In the genomic region with DNA sequence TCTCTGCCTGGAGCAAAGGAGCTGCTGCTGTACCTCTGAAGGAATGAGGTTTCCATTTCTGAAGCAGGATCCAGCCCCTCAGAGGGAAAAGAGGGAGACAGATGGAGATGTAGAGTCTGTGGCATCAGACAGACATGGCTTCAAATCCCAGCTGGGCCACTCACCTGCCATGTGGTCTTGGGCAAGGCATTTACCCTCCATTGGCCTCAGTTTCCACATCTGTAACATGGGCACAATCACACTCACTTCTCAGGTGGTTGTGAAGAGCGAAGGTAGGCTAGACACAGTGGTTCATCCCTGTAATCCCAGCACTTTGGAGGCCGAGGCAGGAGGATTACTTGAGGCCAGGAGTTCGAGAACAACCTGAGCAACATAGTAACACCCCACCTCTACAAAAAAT, we compare ENCODE assay signal across 19 cellular contexts. TPM values are rescaled to one million over a fixed set of nuclear protein-coding genes. Genes with fewer than 3 reads are reported as not detected.
DNase-seq lines count a peak whose midpoint lies in the region; ATAC-seq and TF ChIP-seq lines count a peak whose summit lies in the region.
"Had no signal": no experiment of that assay in that cellular context is flagged by ENCODE, and none has a peak within 500 bp of the region (broad histone marks: within the 10 kb centered on the region; RNA-seq: fewer than 3 reads in every experiment).

No MANE protein-coding gene starts in this region.

- DNase-seq in activated naive CD4-positive, alpha-beta T cell treated with anti-CD3 and anti-CD28 coated beads, Interleukin-2, amount 50 U/mL, for 16 hours: no peak
- no peak for DNase-seq in SJSA1 (ENCODE audit: low read depth in 1 of 2, low spot score in 2 of 2)
- DNase-seq in central memory CD8-positive, alpha-beta T cell (ENCODE audit: low spot score in 2 of 2): no peak
- no peak for DNase-seq in type B pancreatic cell (ENCODE audit: extremely low spot score, unreplicated experiment)
- DNase-seq in left lobe of liver (ENCODE audit: low spot score): no peak
- DNase-seq in CD1c-positive myeloid dendritic cell (ENCODE audit: extremely low spot score): no peak
- DNase-seq: AML-193, DMS153, DMS79, GDM1, GOT3, H9, IMR-90, KBM-7 had no signal

- H3K4me1 Mint-ChIP-seq in activated naive CD4-positive, alpha-beta T cell treated with anti-CD3 and anti-CD28 coated beads, Interleukin-2, amount 50 U/mL, for 24 hours: peaks cover 30% of the 10 kb centered on the region
- H3K4me1 Mint-ChIP-seq in central memory CD8-positive, alpha-beta T cell: peaks cover 19% of the 10 kb centered on the region
- H3K4me1 Mint-ChIP-seq in type B pancreatic cell (ENCODE audit: unreplicated experiment): peaks cover 22% of the 10 kb centered on the region

- peaks cover 3% of the 10 kb centered on the region for H3K36me3 Mint-ChIP-seq in activated naive CD4-positive, alpha-beta T cell treated with anti-CD3 and anti-CD28 coated beads, Interleukin-2, amount 50 U/mL, for 24 hours
- peaks cover 3% of the 10 kb centered on the region for H3K36me3 Mint-ChIP-seq in central memory CD8-positive, alpha-beta T cell (ENCODE audit: insufficient read depth)
- no peaks in the 10 kb centered on the region for H3K36me3 Mint-ChIP-seq in type B pancreatic cell

- peak overlapping the region; percentile 73 for H3K27ac ChIP-seq in SJSA1
- H3K27ac ChIP-seq: 22Rv1, C4-2B had no signal

- H3K9me3 Mint-ChIP-seq in activated naive CD4-positive, alpha-beta T cell treated with anti-CD3 and anti-CD28 coated beads, Interleukin-2, amount 50 U/mL, for 24 hours: no peaks in the 10 kb centered on the region
- H3K9me3 Mint-ChIP-seq in central memory CD8-positive, alpha-beta T cell: no peaks in the 10 kb centered on the region
- H3K9me3 Mint-ChIP-seq in type B pancreatic cell: no peaks in the 10 kb centered on the region
- H3K9me3 Mint-ChIP-seq: H9 had no signal

- no peak for ATAC-seq in central memory CD8-positive, alpha-beta T cell (replicated peaks; ENCODE audit: extremely low read depth, poor library complexity, severe bottlenecking)
- ATAC-seq in left lobe of liver (no peak), HG02981 (IDR thresholded peaks at IDR 0.05; ENCODE audit: unreplicated experiment) (no peak)
- ATAC-seq: A549 had no signal

- no peak overlapping the region for H3K4me3 Mint-ChIP-seq in activated naive CD4-positive, alpha-beta T cell treated with anti-CD3 and anti-CD28 coated beads, Interleukin-2, amount 50 U/mL, for 24 hours
- H3K4me3 Mint-ChIP-seq in central memory CD8-positive, alpha-beta T cell: no peak overlapping the region
- H3K4me3 Mint-ChIP-seq in type B pancreatic cell: no peak overlapping the region
- H3K4me3 Mint-ChIP-seq: H9 had no signal

- no peaks in the 10 kb centered on the region for H3K36me3 ChIP-seq in SJSA1

- H3K27me3 ChIP-seq in SJSA1 (replicated peaks): no peaks in the 10 kb centered on the region

- peaks cover 49% of the 10 kb centered on the region for H3K4me1 ChIP-seq in SJSA1 (replicated peaks)

- H3K4me3 ChIP-seq in SJSA1: no peak overlapping the region
- H3K4me3 ChIP-seq: A549 had no signal

- H3K27me3 Mint-ChIP-seq in activated naive CD4-positive, alpha-beta T cell treated with anti-CD3 and anti-CD28 coated beads, Interleukin-2, amount 50 U/mL, for 24 hours: no peaks in the 10 kb centered on the region
- no peaks in the 10 kb centered on the region for H3K27me3 Mint-ChIP-seq in central memory CD8-positive, alpha-beta T cell
- H3K27me3 Mint-ChIP-seq in type B pancreatic cell: peaks cover 66% of the 10 kb centered on the region

- TF ChIP-seq CTCF in type B pancreatic cell (conservative IDR thresholded peaks at IDR 0.05): no peak

- no peaks in the 10 kb centered on the region for H3K9me3 ChIP-seq in SJSA1 (replicated peaks)
- H3K9me3 ChIP-seq: A549 had no signal

- H3K27ac Mint-ChIP-seq in activated naive CD4-positive, alpha-beta T cell treated with anti-CD3 and anti-CD28 coated beads, Interleukin-2, amount 50 U/mL, for 24 hours: peak overlapping the region; percentile 18
- H3K27ac Mint-ChIP-seq in central memory CD8-positive, alpha-beta T cell (ENCODE audit: low read depth): peak overlapping the region; percentile 30
- peak overlapping the region; percentile 17 for H3K27ac Mint-ChIP-seq in type B pancreatic cell
- H3K27ac Mint-ChIP-seq: H9 had no signal

RNA-seq across cellular contexts. Expression of a gene that starts 32.4 kb away (rescaled TPM):
- total RNA-seq in SJSA1 (2014; rRNA removed; shearing (Covaris generic)): 107 and 146 TPM in 2 replicates
- total RNA-seq in type B pancreatic cell (ENCODE audit: low replicate concordance): 28.1 and 38.3 TPM in 2 replicates
- total RNA-seq in left lobe of liver: 25.1 TPM
